16 cellular contexts compared by ENCODE assay signal in genomic region chr4:129345680-129346079, GRCh38.
"Had no signal": no experiment of that assay in that cellular context is flagged by ENCODE, and none has a peak within 500 bp of the region (broad histone marks: within the 10 kb centered on the region; RNA-seq: fewer than 3 reads in every experiment).

No MANE protein-coding gene starts in this region.

- H3K36me3 ChIP-seq: brain microvascular endothelial cell, neutrophil, sigmoid colon, spleen had no signal

- H3K4me3 ChIP-seq: dorsolateral prefrontal cortex, sigmoid colon, spleen had no signal

- H3K27me3 ChIP-seq: brain microvascular endothelial cell, sigmoid colon, spleen had no signal

- H3K9me3 ChIP-seq: neutrophil, sigmoid colon, spleen had no signal

- H3K9me3 Mint-ChIP-seq: activated CD4-positive, alpha-beta T cell treated with anti-CD3 and anti-CD28 coated beads, Interleukin-2, amount 10 ng/mL, durations not matched to agents 7 days and 5 days; activated naive CD4-positive, alpha-beta T cell treated with anti-CD3 and anti-CD28 coated beads for 36 hours; activated T-cell treated with anti-CD3 and anti-CD28 coated beads, Interleukin-2, amount 50 U/mL, for 24 hours; activated T-helper 2 cell treated with anti-CD3 and anti-CD28 coated beads, Interferon-gamma antibody, Interleukin-2, Interleukin-4, amounts not matched to agents 10 μg/mL and 5 μg/mL and 100 μg/mL, durations not matched to agents 14 hours and 24 hours and 36 hours; stimulated activated naive B cell treated with anti-CD40 and anti-IgM and Interleukin-4, amounts not matched to agents 10 μg/mL and 1 μg/mL and 100 μg/mL, for 72 hours had no signal

- H3K4me3 Mint-ChIP-seq: activated CD4-positive, alpha-beta T cell treated with anti-CD3 and anti-CD28 coated beads, Interleukin-2, amount 10 ng/mL, durations not matched to agents 7 days and 5 days; activated CD8-positive, alpha-beta T cell treated with anti-CD3 and anti-CD28 coated beads, Interleukin-2, amount 10 ng/mL, durations not matched to agents 7 days and 5 days; activated naive CD4-positive, alpha-beta T cell treated with anti-CD3 and anti-CD28 coated beads for 36 hours; activated T-cell treated with anti-CD3 and anti-CD28 coated beads, Interleukin-2, amount 50 U/mL, for 24 hours; stimulated activated naive B cell treated with anti-CD40 and anti-IgM and Interleukin-4, amounts not matched to agents 10 μg/mL and 1 μg/mL and 100 μg/mL, for 72 hours had no signal

- H2AFZ ChIP-seq: parathyroid adenoma had no signal

- H3K27ac Mint-ChIP-seq: activated CD4-positive, alpha-beta T cell treated with anti-CD3 and anti-CD28 coated beads, Interleukin-2, amount 10 ng/mL, durations not matched to agents 7 days and 5 days; activated CD8-positive, alpha-beta T cell treated with anti-CD3 and anti-CD28 coated beads, Interleukin-2, amount 10 ng/mL, durations not matched to agents 7 days and 5 days; activated naive CD4-positive, alpha-beta T cell treated with anti-CD3 and anti-CD28 coated beads for 36 hours; activated T-cell treated with anti-CD3 and anti-CD28 coated beads, Interleukin-2, amount 50 U/mL, for 24 hours; activated T-helper 2 cell treated with anti-CD3 and anti-CD28 coated beads, Interferon-gamma antibody, Interleukin-2, Interleukin-4, amounts not matched to agents 10 μg/mL and 5 μg/mL and 100 μg/mL, durations not matched to agents 14 hours and 24 hours and 36 hours; stimulated activated naive B cell treated with anti-CD40 and anti-IgM and Interleukin-4, amounts not matched to agents 10 μg/mL and 1 μg/mL and 100 μg/mL, for 72 hours had no signal

- H3K4me1 ChIP-seq: parathyroid adenoma, sigmoid colon had no signal

- H3K27ac ChIP-seq: brain microvascular endothelial cell, dorsolateral prefrontal cortex, neutrophil, parathyroid adenoma, sigmoid colon, spleen had no signal

- H3K36me3 Mint-ChIP-seq: stimulated activated naive B cell treated with anti-CD40 and anti-IgM and Interleukin-4, amounts not matched to agents 10 μg/mL and 1 μg/mL and 100 μg/mL, for 72 hours had no signal

- ATAC-seq: activated CD4-positive, CD25-positive, alpha-beta regulatory T cell treated with anti-CD3 and anti-CD28 coated beads, Interleukin-2, amount 50 U/mL, for 24 hours; activated CD8-positive, alpha-beta T cell treated with anti-CD3 and anti-CD28 coated beads, Interleukin-2, amount 10 ng/mL, durations not matched to agents 7 days and 5 days; left ventricle myocardium superior; stimulated activated naive B cell treated with anti-CD40 and anti-IgM and Interleukin-4, amounts not matched to agents 10 μg/mL and 1 μg/mL and 100 μg/mL, for 72 hours had no signal

- DNase-seq: activated CD4-positive, alpha-beta T cell treated with anti-CD3 and anti-CD28 coated beads, Interleukin-2, amount 10 ng/mL, durations not matched to agents 7 days and 5 days; activated CD8-positive, alpha-beta T cell treated with anti-CD3 and anti-CD28 coated beads, Interleukin-2, amount 10 ng/mL, durations not matched to agents 7 days and 5 days; activated naive CD4-positive, alpha-beta T cell treated with anti-CD3 and anti-CD28 coated beads for 36 hours; activated T-cell treated with anti-CD3 and anti-CD28 coated beads, Interleukin-2, amount 50 U/mL, for 24 hours; anterior cingulate cortex; brain microvascular endothelial cell; central memory CD4-positive, alpha-beta T cell; dorsolateral prefrontal cortex; left ventricle myocardium superior; sigmoid colon; spleen; stimulated activated naive B cell treated with anti-CD40 and anti-IgM and Interleukin-4, amounts not matched to agents 10 μg/mL and 1 μg/mL and 100 μg/mL, for 72 hours had no signal

- H3K4me1 Mint-ChIP-seq: activated CD4-positive, alpha-beta T cell treated with anti-CD3 and anti-CD28 coated beads, Interleukin-2, amount 10 ng/mL, durations not matched to agents 7 days and 5 days; stimulated activated naive B cell treated with anti-CD40 and anti-IgM and Interleukin-4, amounts not matched to agents 10 μg/mL and 1 μg/mL and 100 μg/mL, for 72 hours had no signal

- H3K79me2 ChIP-seq: parathyroid adenoma had no signal
